Comparison of ENCODE assay signal across 6 cellular contexts in the genomic region with DNA sequence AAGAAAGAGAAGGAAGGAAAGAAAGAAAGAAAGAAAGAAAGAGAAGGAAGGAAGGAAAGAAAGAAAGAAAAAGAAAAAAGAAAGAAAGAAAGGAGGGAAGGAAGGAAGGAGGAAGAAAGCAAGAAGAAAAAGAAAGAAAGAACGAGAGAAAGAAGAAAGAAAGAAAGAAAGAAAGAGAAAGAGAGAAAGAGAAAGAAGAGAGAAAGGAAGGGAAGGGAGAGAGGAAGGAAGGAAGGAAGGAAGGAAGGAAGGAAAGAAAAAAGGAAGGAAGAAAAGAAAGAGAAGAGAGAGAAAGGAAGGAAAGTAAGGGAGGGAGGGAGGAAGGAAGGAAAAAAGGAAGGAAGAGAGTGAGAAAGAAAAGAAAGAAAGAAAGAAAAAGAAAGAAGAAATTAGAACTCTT.
"Had no signal": no experiment of that assay in that cellular context is flagged by ENCODE, and none has a peak within 500 bp of the region (broad histone marks: within the 10 kb centered on the region; RNA-seq: fewer than 3 reads in every experiment).

No MANE protein-coding gene starts in this region.

- H3K4me1 Mint-ChIP-seq: GM23338 had no signal

- H3K4me3 ChIP-seq: GM23338 had no signal

- H3K27ac ChIP-seq: KMS-11 had no signal

- DNase-seq: H9, HCEC 1CT, IMR-90, KBM-7 had no signal

- H3K27ac Mint-ChIP-seq: GM23338, H9 had no signal

- H3K4me3 Mint-ChIP-seq: GM23338, H9 had no signal

- H3K9me3 Mint-ChIP-seq: GM23338, H9 had no signal

- ATAC-seq: GM23338 had no signal
